In genomic region chr4:55842312-55842711, GRCh38 we compare ENCODE assay signal across 3 cellular contexts.
A peak's percentile ranks its signal among the peaks of the same experiment; 100 is the strongest.
TF ChIP-seq lines count a peak whose summit lies in the region.

No MANE protein-coding gene starts in this region.

TF ChIP-seq in HEK293, 187 proteins besides CTCF, POLR2A, EP300 and RAD21:
- TF ChIP-seq GLIS1 (tag by site-specific recombination; IDR thresholded peaks at IDR 0.05) (0 out of 2 replicates have a peak, but pooled peaks have one; percentile 16), GLIS2 (tag by site-specific recombination; IDR thresholded peaks at IDR 0.05) (peak; percentile 60)

TF ChIP-seq in K562, 482 proteins besides CTCF, POLR2A, EP300 and RAD21:
- TF ChIP-seq TFAP4 (CRISPR knock-in tag; IDR thresholded peaks at IDR 0.05; ENCODE audit: borderline replicate concordance) (peak; percentile 50; the same call in 1 of the 2 replicates), BRD9 (IDR thresholded peaks at IDR 0.05; ENCODE audit: low read depth, partially characterized antibody) (peak; percentile 4), RBFOX2 (IDR thresholded peaks at IDR 0.05; ENCODE audit: low read depth, low read length) (0 out of 2 replicates have a peak, but pooled peaks have one; percentile 30), PKNOX1 (IDR thresholded peaks at IDR 0.05) (0 out of 2 replicates have a peak, but pooled peaks have one; percentile 21)

TF ChIP-seq in HepG2, 621 proteins besides CTCF, POLR2A, EP300 and RAD21:
- TF ChIP-seq ARID4A (CRISPR knock-in tag; IDR thresholded peaks at IDR 0.05; ENCODE audit: borderline replicate concordance): 0 out of 2 replicates have a peak, but pooled peaks have one; percentile 19
